16 cellular contexts compared by ENCODE assay signal in genomic region chr10:95341716-95342130, GRCh38. TPM values are rescaled to one million over a fixed set of nuclear protein-coding genes. Genes with fewer than 3 reads are reported as not detected.
DNase-seq lines count a peak whose midpoint lies in the region; TF ChIP-seq lines count a peak whose summit lies in the region.
"Had no signal": no experiment of that assay in that cellular context is flagged by ENCODE, and none has a peak within 500 bp of the region (broad histone marks: within the 10 kb centered on the region; RNA-seq: fewer than 3 reads in every experiment).

No MANE protein-coding gene starts in this region.

- no peak overlapping the region for H3K9ac ChIP-seq in adipocyte (ENCODE audit: low read length)
- no peak overlapping the region for H3K9ac ChIP-seq in neuronal stem cell (ENCODE audit: low read depth, low read length, poor library complexity)

- no peak overlapping the region for H4K91ac ChIP-seq in neuronal stem cell (ENCODE audit: low read depth, low read length, poor library complexity)

- H3K9me3 ChIP-seq in adipocyte (ENCODE audit: control insufficient read depth, low read length) = no peaks in the 10 kb centered on the region
- H3K9me3 ChIP-seq in vagina = no peaks in the 10 kb centered on the region
- H3K9me3 ChIP-seq in neuronal stem cell (replicated peaks in 1 of 2; ENCODE audit: control insufficient read depth in 2 of 2, insufficient read depth in 1 of 2, low read depth in 1 of 2, low read length in 2 of 2) = no peaks in the 10 kb centered on the region
- H3K9me3 ChIP-seq: adrenal gland, pancreas, tibial artery had no signal

- DNase-seq in GM04504 (ENCODE audit: low read depth) (peak; percentile 39), adipocyte (ENCODE audit: low read depth) (peak; percentile 29), fibroblast of the conjunctiva (ENCODE audit: low read depth) (peak; percentile 27), vagina (ENCODE audit: extremely low spot score in 2 of 2) (no peak), NCI-H524 treated with DMSO at 0.1 percent for 48 hours (lab: John Stamatoyannopoulos, UW) (no peak), neuronal stem cell (ENCODE audit: low spot score) (no peak)
- DNase-seq in effector CD4-positive, alpha-beta T cell = no peak
- DNase-seq: adrenal gland; CD4-positive, alpha-beta T cell; GOT3; NCI-H1436; NCI-H2227 treated with DMSO at 0.1 percent for 48 hours; NK-92 treated with Interleukin-12 subunit alpha and Interleukin-12 subunit beta, amount 100 ng/mL, for 24 hours; pancreas; stimulated activated CD4-positive, alpha-beta T cell treated with anti-CD3 and anti-CD28 coated beads, Interleukin-4, amount 100 ng/mL, for 1 hour; tibial artery had no signal

- H2BK15ac ChIP-seq in neuronal stem cell (ENCODE audit: low read length) = no peak overlapping the region

- no peak overlapping the region for H2BK5ac ChIP-seq in neuronal stem cell (ENCODE audit: low read length)

- H3K4me3 ChIP-seq in adipocyte (ENCODE audit: low read length) (no peak overlapping the region), vagina (no peak overlapping the region), neuronal stem cell (ENCODE audit: low read length in 2 of 2) (no peak overlapping the region)
- H3K4me3 ChIP-seq: adrenal gland, pancreas, tibial artery had no signal

- TF ChIP-seq CTCF in vagina (IDR thresholded peaks at IDR 0.05) = no peak

- no peak overlapping the region for H3K18ac ChIP-seq in neuronal stem cell (ENCODE audit: low read length)

- H2BK120ac ChIP-seq in neuronal stem cell (ENCODE audit: low read depth, low read length) = no peak overlapping the region

- H2AK5ac ChIP-seq in neuronal stem cell (ENCODE audit: low read depth, low read length) = no peak overlapping the region

- H3K4me1 ChIP-seq in adipocyte (ENCODE audit: control insufficient read depth, insufficient read depth, low read length) (peaks cover 2% of the 10 kb centered on the region), vagina (peaks cover 8% of the 10 kb centered on the region), neuronal stem cell (ENCODE audit: control insufficient read depth in 2 of 2, insufficient read depth in 1 of 2, low read depth in 1 of 2, low read length in 2 of 2) (peaks cover 5 to 8% of the 10 kb centered on the region in 2 donors)
- H3K4me1 ChIP-seq: adrenal gland, pancreas had no signal

- H2AFZ ChIP-seq in neuronal stem cell (ENCODE audit: low read length) = no peak overlapping the region

- intact Hi-C loops in vagina (cut with DNase I) = no loop called here

- H3K27ac ChIP-seq in vagina (peak overlapping the region; percentile 51), neuronal stem cell (replicated peaks; ENCODE audit: low read length) (no peak overlapping the region)
- H3K27ac ChIP-seq: pancreas had no signal

- H3K79me1 ChIP-seq in neuronal stem cell (ENCODE audit: low read depth, low read length) = no peaks in the 10 kb centered on the region

- no peak overlapping the region for H2BK12ac ChIP-seq in neuronal stem cell (ENCODE audit: low read length)

- H3K27me3 ChIP-seq in adipocyte (replicated peaks; ENCODE audit: control insufficient read depth, insufficient read depth, low read length) = no peaks in the 10 kb centered on the region
- H3K27me3 ChIP-seq in vagina = no peaks in the 10 kb centered on the region
- H3K27me3 ChIP-seq in neuronal stem cell (ENCODE audit: control insufficient read depth in 3 of 3, insufficient read depth in 3 of 3, low read depth in 1 of 3, low read length in 3 of 3) = no peaks in the 10 kb centered on the region
- H3K27me3 ChIP-seq: adrenal gland, pancreas, tibial artery had no signal

- WGBS in neuronal stem cell (ENCODE audit: extremely low coverage in 2 of 2, insufficient read length in 2 of 2, insufficient replicate concordance in 1 of 2), 2 donors = no CpG with 5 or more reads among the region's 3 CpGs

- no peak overlapping the region for H3K4ac ChIP-seq in neuronal stem cell (ENCODE audit: low read length)

- H3K36me3 ChIP-seq in adipocyte (ENCODE audit: control insufficient read depth, insufficient read depth, low read length, severe bottlenecking) (peaks cover 71% of the 10 kb centered on the region), vagina (no peaks in the 10 kb centered on the region), neuronal stem cell (replicated peaks in 1 of 2; ENCODE audit: control insufficient read depth in 2 of 2, insufficient read depth in 2 of 2, low read length in 2 of 2) (no peaks in the 10 kb centered on the region)
- H3K36me3 ChIP-seq: pancreas had no signal

- no peak for TF ChIP-seq POLR2A in vagina (IDR thresholded peaks at IDR 0.05)

- no peak overlapping the region for H3K4me2 ChIP-seq in neuronal stem cell (ENCODE audit: insufficient read depth, low read length, poor library complexity, severe bottlenecking)

- H3K14ac ChIP-seq in neuronal stem cell (ENCODE audit: low read length) = no peak overlapping the region

- H3K23ac ChIP-seq in neuronal stem cell (ENCODE audit: low read depth, low read length, poor library complexity) = no peak overlapping the region

- no peak overlapping the region for H4K8ac ChIP-seq in neuronal stem cell (ENCODE audit: low read depth, low read length)

RNA-seq across cellular contexts. Expression of gene PDLIM1, which starts 50.9 kb away (rescaled TPM):
- 181 TPM for total RNA-seq in vagina
- polyA plus RNA-seq in neuronal stem cell (2013, experiment 1 of 2) = 24.2 TPM
- polyA plus RNA-seq in neuronal stem cell (2013, experiment 2 of 2) = 22.2 TPM

Comparison
In these comparisons a context has a peak if more than half of its experiments do, and no peak if none do; other contexts are left out.
1. DNase-seq: peak in GM04504 (single experiment), adipocyte (single experiment) and fibroblast of the conjunctiva (single experiment); none in vagina (0 of 2), NCI-H524 treated with DMSO at 0.1 percent for 48 hours (single experiment), neuronal stem cell (single experiment) and effector CD4-positive, alpha-beta T cell (single experiment).